Comparison of ENCODE assay signal across 10 cellular contexts in the genomic region with DNA sequence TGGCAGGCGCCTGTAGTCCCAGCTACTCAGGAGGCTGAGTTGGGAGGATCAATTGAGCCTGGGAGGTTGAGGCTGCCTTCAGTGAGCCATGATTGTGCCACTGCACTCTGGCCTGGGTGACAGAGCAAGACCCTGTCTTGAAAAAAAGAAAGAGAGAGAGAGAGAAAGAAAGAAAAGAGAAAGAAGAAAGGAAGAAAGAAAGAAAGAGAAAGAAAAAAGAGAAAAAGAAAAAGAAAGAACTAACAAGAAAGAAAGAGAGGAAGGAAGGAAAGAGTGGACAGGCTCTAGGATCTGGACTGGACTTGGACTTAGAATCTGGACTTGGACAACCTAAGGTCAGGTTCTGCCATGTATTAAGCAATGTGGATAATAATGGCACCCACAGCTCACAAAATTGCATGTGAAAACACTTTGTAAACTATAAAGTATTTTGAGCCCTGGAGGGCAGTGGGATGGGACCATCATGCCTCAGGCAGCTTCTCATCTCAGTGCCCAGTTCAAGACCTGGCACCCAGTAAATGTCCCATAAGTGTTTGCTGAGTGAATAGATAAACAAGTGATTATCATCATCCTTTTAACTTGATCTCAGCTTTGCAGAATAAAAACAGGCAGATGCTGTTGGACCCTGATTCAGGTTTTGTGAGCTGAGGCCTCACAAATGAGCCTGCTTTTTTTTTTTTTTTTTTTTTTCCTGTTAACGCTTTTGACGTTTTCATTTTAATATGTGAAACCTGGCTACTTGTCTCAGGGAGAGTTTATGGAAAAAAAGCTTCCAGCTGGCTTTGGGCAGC. TPM values are rescaled to one million over a fixed set of nuclear protein-coding genes. Genes with fewer than 3 reads are reported as not detected.
DNase-seq lines count a peak whose midpoint lies in the region; ATAC-seq and TF ChIP-seq lines count a peak whose summit lies in the region.
"Had no signal": no experiment of that assay in that cellular context is flagged by ENCODE, and none has a peak within 500 bp of the region (broad histone marks: within the 10 kb centered on the region; RNA-seq: fewer than 3 reads in every experiment).

No MANE protein-coding gene starts in this region.

- H3K9me3 Mint-ChIP-seq in activated naive CD8-positive, alpha-beta T cell (ENCODE audit: low read depth), result no peaks in the 10 kb centered on the region
- no peaks in the 10 kb centered on the region for H3K9me3 Mint-ChIP-seq in Caco-2 (ENCODE audit: unreplicated experiment)

- no peaks in the 10 kb centered on the region for H3K36me3 ChIP-seq in rectal smooth muscle tissue (ENCODE audit: control insufficient read depth, insufficient read depth, low read length)
- no peaks in the 10 kb centered on the region for H3K36me3 ChIP-seq in Caco-2 (ENCODE audit: control insufficient read depth, insufficient read depth, low read length)
- H3K36me3 ChIP-seq: SJCRH30 had no signal

- POLR2A ChIA-PET in Caco-2 (lab: Charles Lee), result interaction anchor here (0.6 kb wide), 1 partner anchor 112 kb away, joined by 5 read pairs; no protein-coding TSS in a partner anchor

- no peak overlapping the region for H3K9ac ChIP-seq in rectal smooth muscle tissue (ENCODE audit: low read length)

- H3K27me3 ChIP-seq in rectal smooth muscle tissue (ENCODE audit: control insufficient read depth, insufficient read depth, low read length), result no peaks in the 10 kb centered on the region
- H3K27me3 ChIP-seq in Caco-2 (replicated peaks; ENCODE audit: control insufficient read depth, insufficient read depth, low read length), result no peaks in the 10 kb centered on the region
- H3K27me3 ChIP-seq: SJCRH30 had no signal

- H3K27me3 Mint-ChIP-seq in activated naive CD8-positive, alpha-beta T cell, result no peaks in the 10 kb centered on the region
- H3K27me3 Mint-ChIP-seq in Caco-2 (ENCODE audit: insufficient read depth, unreplicated experiment), result no peaks in the 10 kb centered on the region

- BruUV-seq in Caco-2 (replicated peaks; lab: Mats Ljungman, UMichigan), result no TSS peak

- H3K4me3 ChIP-seq in rectal smooth muscle tissue (ENCODE audit: low read length), result no peak overlapping the region
- no peak overlapping the region for H3K4me3 ChIP-seq in Caco-2 (ENCODE audit: low read depth, low read length)
- H3K4me3 ChIP-seq: SJCRH30 had no signal

- H3K27ac ChIP-seq in rectal smooth muscle tissue (ENCODE audit: low read depth, low read length), result peak overlapping the region; percentile 35
- H3K27ac ChIP-seq: SJCRH30 had no signal

- no peaks in the 10 kb centered on the region for H3K9me3 ChIP-seq in Caco-2
- H3K9me3 ChIP-seq: SJCRH30 had no signal

- no peak for TF ChIP-seq CTCF in Caco-2 (IDR thresholded peaks at IDR 0.05; ENCODE audit: insufficient read depth in 1 of 2, low read depth in 1 of 2, low read length in 1 of 2, severe bottlenecking in 1 of 2, unreplicated experiment in 1 of 2)

- intact Hi-C loops in Caco-2 (cut with micrococcal nuclease; ENCODE audit: unreplicated experiment), result no loop called here

- peaks cover 3% of the 10 kb centered on the region for H3K36me3 Mint-ChIP-seq in activated naive CD8-positive, alpha-beta T cell
- no peaks in the 10 kb centered on the region for H3K36me3 Mint-ChIP-seq in Caco-2 (ENCODE audit: insufficient read depth, unreplicated experiment)

- ATAC-seq in HG03460 (IDR thresholded peaks at IDR 0.05; ENCODE audit: unreplicated experiment), result no peak

- H3K4me1 ChIP-seq in rectal smooth muscle tissue (ENCODE audit: control insufficient read depth, insufficient read depth, low read length) (peaks cover 1% of the 10 kb centered on the region), Caco-2 (0 out of 2 replicates have a peak, but pooled peaks cover 6% of the 10 kb centered on the region)

- H3K4me3 Mint-ChIP-seq in activated naive CD8-positive, alpha-beta T cell, result peak overlapping the region; percentile 82
- no peak overlapping the region for H3K4me3 Mint-ChIP-seq in Caco-2 (ENCODE audit: unreplicated experiment)

- peaks cover 74% of the 10 kb centered on the region for H3K4me1 Mint-ChIP-seq in activated naive CD8-positive, alpha-beta T cell (ENCODE audit: low read depth)
- peaks cover 14% of the 10 kb centered on the region for H3K4me1 Mint-ChIP-seq in Caco-2 (ENCODE audit: low read depth, unreplicated experiment)

- CTCF ChIA-PET in Caco-2 (lab: Charles Lee), result interaction anchor here (0.9 kb wide), 1 partner anchor 27 kb away, joined by 5 read pairs; no protein-coding TSS in a partner anchor

- peak; percentile 34 for DNase-seq in COLO668 (lab: John Stamatoyannopoulos, UW; ENCODE audit: unreplicated experiment)
- peak; percentile 75 for DNase-seq in NCI-H2029 (lab: John Stamatoyannopoulos, UW)
- DNase-seq in Caco-2, result no peak
- DNase-seq in NCI-H2227 treated with DMSO at 0.1 percent for 48 hours (lab: John Stamatoyannopoulos, UW), result no peak
- DNase-seq in stimulated activated CD4-positive, alpha-beta T cell treated with anti-CD3 and anti-CD28 coated beads, Interleukin-4, amount 100 ng/mL, for 1 hour, result no peak
- DNase-seq: DMS79, SJCRH30 had no signal

- H3K27ac Mint-ChIP-seq in activated naive CD8-positive, alpha-beta T cell, result peak overlapping the region; percentile 98
- H3K27ac Mint-ChIP-seq in Caco-2 (ENCODE audit: unreplicated experiment), result no peak overlapping the region

RNA-seq across cellular contexts. Expression of gene PHF19, which starts 12.8 kb away (rescaled TPM):
- 75.9 and 76.3 TPM in 2 replicates for total RNA-seq in Caco-2 (2022)

RNA-seq across cellular contexts. Expression of gene TRAF1, which starts 36.8 kb away (rescaled TPM):
- total RNA-seq in Caco-2 (2022), result 1.1 and 1.3 TPM in 2 replicates

RNA-seq across cellular contexts. Expression of gene PSMD5, which starts 47.1 kb away (rescaled TPM):
- 53.7 and 68.1 TPM in 2 replicates for total RNA-seq in Caco-2 (2022)

Comparison
In these comparisons a context has a peak if more than half of its experiments do, and no peak if none do; other contexts are left out.
1. DNase-seq: peak in COLO668 (single experiment) and NCI-H2029 (single experiment); none in Caco-2 (0 of 2), NCI-H2227 treated with DMSO at 0.1 percent for 48 hours (single experiment) and stimulated activated CD4-positive, alpha-beta T cell treated with anti-CD3 and anti-CD28 coated beads, Interleukin-4, amount 100 ng/mL, for 1 hour (single experiment).